27 cellular contexts compared by ENCODE assay signal in genomic region chr9:8542537-8542936, GRCh38.
"Had no signal": no experiment of that assay in that cellular context is flagged by ENCODE, and none has a peak within 500 bp of the region (broad histone marks: within the 10 kb centered on the region; RNA-seq: fewer than 3 reads in every experiment).

No MANE protein-coding gene starts in this region.

- H3K4me3 Mint-ChIP-seq: effector memory CD8-positive, alpha-beta T cell; endodermal cell; immature natural killer cell; mesothelial cell of epicardium; naive B cell had no signal

- FAIRE-seq: colon, endometrium, keratinocyte had no signal

- H3K36me3 Mint-ChIP-seq: immature natural killer cell, naive B cell had no signal

- ATAC-seq: effector memory CD8-positive, alpha-beta T cell; esophagus mucosa; gastrocnemius medialis; heart right ventricle; left cardiac atrium; left lung; left ventricle myocardium superior; lower lobe of right lung; mucosa of descending colon had no signal

- H3K27ac ChIP-seq: coronary artery, epithelial cell of prostate, esophagus squamous epithelium, gastrocnemius medialis, heart right ventricle, left lung, lower lobe of right lung had no signal

- H3K4me1 ChIP-seq: esophagus squamous epithelium, gastrocnemius medialis, heart right ventricle, left lung, lower lobe of right lung had no signal

- H3K9me3 ChIP-seq: esophagus squamous epithelium, gastrocnemius medialis, left lung, lower lobe of right lung, mucosa of descending colon had no signal

- H3K4me3 ChIP-seq: coronary artery, esophagus squamous epithelium, gastrocnemius medialis, heart right ventricle, left lung, lower lobe of right lung, mucosa of descending colon had no signal

- H3K27me3 ChIP-seq: esophagus squamous epithelium, gastrocnemius medialis, heart right ventricle, left lung had no signal

- H3K27ac Mint-ChIP-seq: effector memory CD8-positive, alpha-beta T cell; endodermal cell; immature natural killer cell; naive B cell had no signal

- H3K36me3 ChIP-seq: esophagus squamous epithelium, gastrocnemius medialis, heart right ventricle, left lung, lower lobe of right lung had no signal

- H3K4me1 Mint-ChIP-seq: endodermal cell, immature natural killer cell, naive B cell had no signal

- H3K27me3 Mint-ChIP-seq: effector memory CD8-positive, alpha-beta T cell; naive B cell had no signal

- DNase-seq: dermis blood vessel endothelial cell; effector CD8-positive, alpha-beta T cell; effector memory CD8-positive, alpha-beta T cell; endodermal cell; erythroblast; esophagus squamous epithelium; foreskin fibroblast; foreskin melanocyte; gastrocnemius medialis; glutamatergic neuron; heart right ventricle; hippocampal formation; immature natural killer cell; left cardiac atrium; left lung; left ventricle myocardium superior; lower lobe of right lung; mesenchymal stem cell; mucosa of descending colon; naive B cell had no signal
